Comparison of ENCODE assay signal across 26 cellular contexts in genomic region chr2:134292514-134292913, GRCh38. TPM values are rescaled to one million over a fixed set of nuclear protein-coding genes. Genes with fewer than 3 reads are reported as not detected.
DNase-seq lines count a peak whose midpoint lies in the region; ATAC-seq and TF ChIP-seq lines count a peak whose summit lies in the region.
"Had no signal": no experiment of that assay in that cellular context is flagged by ENCODE, and none has a peak within 500 bp of the region (broad histone marks: within the 10 kb centered on the region; RNA-seq: fewer than 3 reads in every experiment).

No MANE protein-coding gene starts in this region.

- H3K27me3 Mint-ChIP-seq in activated naive CD4-positive, alpha-beta T cell treated with anti-CD3 and anti-CD28 coated beads, Interleukin-2, amount 50 U/mL, for 24 hours = no peaks in the 10 kb centered on the region
- no peaks in the 10 kb centered on the region for H3K27me3 Mint-ChIP-seq in activated naive CD4-positive, alpha-beta T cell treated with anti-CD3 and anti-CD28 coated beads, Interleukin-2, amount 10 ng/mL, durations not matched to agents 7 days and 5 days
- no peaks in the 10 kb centered on the region for H3K27me3 Mint-ChIP-seq in activated naive CD8-positive, alpha-beta T cell treated with anti-CD3 and anti-CD28 coated beads, Interleukin-2, amount 10 ng/mL, durations not matched to agents 7 days and 5 days
- no peaks in the 10 kb centered on the region for H3K27me3 Mint-ChIP-seq in activated CD4-positive, alpha-beta T cell treated with anti-CD3 and anti-CD28 coated beads, Interleukin-2, amount 10 ng/mL, durations not matched to agents 7 days and 5 days

- peaks cover 5% of the 10 kb centered on the region for H3K36me3 Mint-ChIP-seq in activated naive CD4-positive, alpha-beta T cell treated with anti-CD3 and anti-CD28 coated beads, Interleukin-2, amount 50 U/mL, for 24 hours
- peaks cover 9% of the 10 kb centered on the region for H3K36me3 Mint-ChIP-seq in activated naive CD4-positive, alpha-beta T cell treated with anti-CD3 and anti-CD28 coated beads, Interleukin-2, amount 10 ng/mL, durations not matched to agents 7 days and 5 days
- H3K36me3 Mint-ChIP-seq in activated naive CD8-positive, alpha-beta T cell treated with anti-CD3 and anti-CD28 coated beads, Interleukin-2, amount 10 ng/mL, durations not matched to agents 7 days and 5 days = peaks cover 23% of the 10 kb centered on the region
- H3K36me3 Mint-ChIP-seq in activated CD4-positive, alpha-beta T cell treated with anti-CD3 and anti-CD28 coated beads, Interleukin-2, amount 10 ng/mL, durations not matched to agents 7 days and 5 days (ENCODE audit: low read depth) = peaks cover 30% of the 10 kb centered on the region

- WGBS in spleen, 5 donors = 76 to 91% (median 88%) methylated on average over 3 of the region's 3 CpGs

- POLR2A ChIA-PET in activated naive CD8-positive, alpha-beta T cell treated with anti-CD3 and anti-CD28 coated beads, Interleukin-2, amount 10 ng/mL, durations not matched to agents 7 days and 5 days (lab: Charles Lee) = interaction anchor here (1.3 kb wide), 1 partner anchor 29 kb away, joined by 3 read pairs; no protein-coding TSS in a partner anchor
- POLR2A ChIA-PET in activated CD4-positive, alpha-beta T cell treated with anti-CD3 and anti-CD28 coated beads, Interleukin-2, amount 10 ng/mL, durations not matched to agents 7 days and 5 days (lab: Charles Lee) = no interaction called here

- TF ChIP-seq CTCF in DOHH2 (IDR thresholded peaks at IDR 0.05; ENCODE audit: low read depth, low read length, poor library complexity, severe bottlenecking) (no peak), spleen (IDR thresholded peaks at IDR 0.05 in 8 of 11, conservative IDR thresholded peaks at IDR 0.05 in 3 of 11) (no peak)

- H3K79me2 ChIP-seq in DOHH2 (ENCODE audit: control insufficient read depth, low read length) = peaks cover 87% of the 10 kb centered on the region

- H3F3A ChIP-seq in DOHH2 (ENCODE audit: control insufficient read depth, insufficient read depth) = peaks cover 15% of the 10 kb centered on the region

- peaks cover 100% of the 10 kb centered on the region for H3K4me1 ChIP-seq in DOHH2 (ENCODE audit: control insufficient read depth, low read length)
- H3K4me1 ChIP-seq in spleen = peaks cover 41 to 100% (median 92%) of the 10 kb centered on the region in 6 donors
- H3K4me1 ChIP-seq: A549, BE2C had no signal

- H3K36me3 ChIP-seq in DOHH2 (ENCODE audit: control insufficient read depth, low read length) (peaks cover 17% of the 10 kb centered on the region), spleen (no peaks in the 10 kb centered on the region)
- H3K36me3 ChIP-seq: BE2C, cardiac muscle cell, colonic mucosa, lower lobe of right lung, pancreas, stomach had no signal

- H3K9me3 ChIP-seq in DOHH2 (ENCODE audit: control insufficient read depth, insufficient read depth, low read length) = no peaks in the 10 kb centered on the region
- no peaks in the 10 kb centered on the region for H3K9me3 ChIP-seq in spleen
- H3K9me3 ChIP-seq: A549, BE2C, colonic mucosa, lower lobe of right lung, pancreas, stomach had no signal

- CTCF ChIA-PET in activated naive CD4-positive, alpha-beta T cell treated with anti-CD3 and anti-CD28 coated beads, Interleukin-2, amount 10 ng/mL, durations not matched to agents 7 days and 5 days (lab: Charles Lee) = no interaction called here
- CTCF ChIA-PET in activated CD4-positive, alpha-beta T cell treated with anti-CD3 and anti-CD28 coated beads, Interleukin-2, amount 10 ng/mL, durations not matched to agents 7 days and 5 days (lab: Charles Lee) = interaction anchor here (1.3 kb wide), 1 partner anchor 47 kb away, joined by 3 read pairs; no protein-coding TSS in a partner anchor

- TF ChIP-seq POLR2A in spleen (IDR thresholded peaks at IDR 0.05) = no peak

- no peaks in the 10 kb centered on the region for H3K9me3 Mint-ChIP-seq in activated naive CD4-positive, alpha-beta T cell treated with anti-CD3 and anti-CD28 coated beads, Interleukin-2, amount 50 U/mL, for 24 hours
- H3K9me3 Mint-ChIP-seq in activated naive CD4-positive, alpha-beta T cell treated with anti-CD3 and anti-CD28 coated beads, Interleukin-2, amount 10 ng/mL, durations not matched to agents 7 days and 5 days = no peaks in the 10 kb centered on the region
- H3K9me3 Mint-ChIP-seq in activated naive CD8-positive, alpha-beta T cell treated with anti-CD3 and anti-CD28 coated beads, Interleukin-2, amount 10 ng/mL, durations not matched to agents 7 days and 5 days = no peaks in the 10 kb centered on the region
- H3K9me3 Mint-ChIP-seq in activated CD4-positive, alpha-beta T cell treated with anti-CD3 and anti-CD28 coated beads, Interleukin-2, amount 10 ng/mL, durations not matched to agents 7 days and 5 days = no peaks in the 10 kb centered on the region
- H3K9me3 Mint-ChIP-seq: activated T-helper 2 cell treated with anti-CD3 and anti-CD28 coated beads, Interferon-gamma antibody, Interleukin-2, Interleukin-4, amounts not matched to agents 10 μg/mL and 5 μg/mL and 100 μg/mL, durations not matched to agents 14 hours and 24 hours and 36 hours; neural crest cell had no signal

- H3K27me3 ChIP-seq in DOHH2 (ENCODE audit: control insufficient read depth, low read length) = no peaks in the 10 kb centered on the region
- no peaks in the 10 kb centered on the region for H3K27me3 ChIP-seq in spleen (replicated peaks in 1 of 7)
- H3K27me3 ChIP-seq: BE2C, cardiac muscle cell, colonic mucosa, pancreas, stomach had no signal

- intact Hi-C loops in spleen (cut with DNase I; ENCODE audit: low total_unique reads) (no loop called here), Right ventricle myocardium superior (cut with DNase I) (no loop called here)

- peak overlapping the region; percentile 0 for H3K4me3 Mint-ChIP-seq in activated naive CD4-positive, alpha-beta T cell treated with anti-CD3 and anti-CD28 coated beads, Interleukin-2, amount 50 U/mL, for 24 hours
- H3K4me3 Mint-ChIP-seq in activated naive CD4-positive, alpha-beta T cell treated with anti-CD3 and anti-CD28 coated beads, Interleukin-2, amount 10 ng/mL, durations not matched to agents 7 days and 5 days = no peak overlapping the region
- H3K4me3 Mint-ChIP-seq in activated naive CD8-positive, alpha-beta T cell treated with anti-CD3 and anti-CD28 coated beads, Interleukin-2, amount 10 ng/mL, durations not matched to agents 7 days and 5 days = no peak overlapping the region
- H3K4me3 Mint-ChIP-seq in activated CD4-positive, alpha-beta T cell treated with anti-CD3 and anti-CD28 coated beads, Interleukin-2, amount 10 ng/mL, durations not matched to agents 7 days and 5 days = no peak overlapping the region
- H3K4me3 Mint-ChIP-seq: neural crest cell had no signal

- DNase-seq in activated naive CD4-positive, alpha-beta T cell treated with anti-CD3 and anti-CD28 coated beads, Interleukin-2, amount 10 ng/mL, durations not matched to agents 7 days and 5 days = no peak
- no peak for DNase-seq in activated naive CD8-positive, alpha-beta T cell treated with anti-CD3 and anti-CD28 coated beads, Interleukin-2, amount 10 ng/mL, durations not matched to agents 7 days and 5 days
- DNase-seq in spleen (no peak), D341Med (ENCODE audit: low spot score) (no peak), Right ventricle myocardium superior (no peak)
- no peak for DNase-seq in activated CD4-positive, alpha-beta T cell treated with anti-CD3 and anti-CD28 coated beads, Interleukin-2, amount 10 ng/mL, durations not matched to agents 7 days and 5 days
- DNase-seq: activated CD4-positive, alpha-beta T cell treated with anti-CD3 and anti-CD28 coated beads, Interleukin-2, amount 50 U/mL, for 48 hours; activated CD8-positive, alpha-beta memory T cell treated with anti-CD3 and anti-CD28 coated beads, Interleukin-2, amount 50 U/mL, for 48 hours; BE2C; colonic mucosa; effector CD8-positive, alpha-beta T cell; hippocampal formation; lower lobe of right lung; NCI-H1048; NCI-H1694; NCI-H446; pancreas; retina; stomach had no signal

- H3K4me2 ChIP-seq in DOHH2 (ENCODE audit: low read length) = peak overlapping the region; percentile 10; the same call in 1 of the 2 replicates
- H3K4me2 ChIP-seq: A549 had no signal

- no peak for ATAC-seq in activated naive CD8-positive, alpha-beta T cell treated with anti-CD3 and anti-CD28 coated beads, Interleukin-2, amount 10 ng/mL, durations not matched to agents 7 days and 5 days (ENCODE audit: low read depth)
- no peak for ATAC-seq in Right ventricle myocardium superior (ENCODE audit: poor library complexity)
- ATAC-seq: A549, lower lobe of right lung, pancreas had no signal

- H3K4me3 ChIP-seq in DOHH2 (ENCODE audit: low read length) = no peak overlapping the region
- H3K4me3 ChIP-seq in spleen = no peak overlapping the region
- H3K4me3 ChIP-seq: A549, cardiac muscle cell, colonic mucosa, lower lobe of right lung, pancreas, stomach had no signal

- no peak overlapping the region for H3K27ac Mint-ChIP-seq in activated naive CD4-positive, alpha-beta T cell treated with anti-CD3 and anti-CD28 coated beads, Interleukin-2, amount 50 U/mL, for 24 hours
- H3K27ac Mint-ChIP-seq in activated naive CD4-positive, alpha-beta T cell treated with anti-CD3 and anti-CD28 coated beads, Interleukin-2, amount 10 ng/mL, durations not matched to agents 7 days and 5 days = no peak overlapping the region
- H3K27ac Mint-ChIP-seq in activated naive CD8-positive, alpha-beta T cell treated with anti-CD3 and anti-CD28 coated beads, Interleukin-2, amount 10 ng/mL, durations not matched to agents 7 days and 5 days = peak overlapping the region; percentile 63
- H3K27ac Mint-ChIP-seq in activated CD4-positive, alpha-beta T cell treated with anti-CD3 and anti-CD28 coated beads, Interleukin-2, amount 10 ng/mL, durations not matched to agents 7 days and 5 days = no peak overlapping the region
- H3K27ac Mint-ChIP-seq: activated T-helper 2 cell treated with anti-CD3 and anti-CD28 coated beads, Interferon-gamma antibody, Interleukin-2, Interleukin-4, amounts not matched to agents 10 μg/mL and 5 μg/mL and 100 μg/mL, durations not matched to agents 14 hours and 24 hours and 36 hours had no signal

- no peaks in the 10 kb centered on the region for H3K9me2 ChIP-seq in DOHH2 (replicated peaks; ENCODE audit: control insufficient read depth, low read length)

- peaks cover 5% of the 10 kb centered on the region; the same call in 1 of the 2 replicates for H4K20me1 ChIP-seq in DOHH2 (ENCODE audit: control insufficient read depth, insufficient read depth, low read depth, low read length)

- peaks cover 39% of the 10 kb centered on the region for H3K4me1 Mint-ChIP-seq in activated naive CD4-positive, alpha-beta T cell treated with anti-CD3 and anti-CD28 coated beads, Interleukin-2, amount 50 U/mL, for 24 hours
- H3K4me1 Mint-ChIP-seq in activated naive CD4-positive, alpha-beta T cell treated with anti-CD3 and anti-CD28 coated beads, Interleukin-2, amount 10 ng/mL, durations not matched to agents 7 days and 5 days = peaks cover 44% of the 10 kb centered on the region
- H3K4me1 Mint-ChIP-seq in activated naive CD8-positive, alpha-beta T cell treated with anti-CD3 and anti-CD28 coated beads, Interleukin-2, amount 10 ng/mL, durations not matched to agents 7 days and 5 days = peaks cover 24% of the 10 kb centered on the region
- peaks cover 42% of the 10 kb centered on the region for H3K4me1 Mint-ChIP-seq in activated CD4-positive, alpha-beta T cell treated with anti-CD3 and anti-CD28 coated beads, Interleukin-2, amount 10 ng/mL, durations not matched to agents 7 days and 5 days
- H3K4me1 Mint-ChIP-seq: neural crest cell had no signal

- H3K27ac ChIP-seq in DOHH2 (ENCODE audit: low read depth, low read length) (no peak overlapping the region), spleen (peak overlapping the region in 7 of 8 donors; percentile 2 to 90 (median 83))
- H3K27ac ChIP-seq: A549, cardiac muscle cell, colonic mucosa, lower lobe of right lung, pancreas, RWPE1 had no signal

RNA-seq across cellular contexts. Expression of gene MGAT5, which starts 38.6 kb away (rescaled TPM):
- 10 to 100 TPM; 66.3 to 70.9 TPM for total RNA-seq in activated naive CD8-positive, alpha-beta T cell treated with anti-CD3 and anti-CD28 coated beads, Interleukin-2, amount 10 ng/mL, durations not matched to agents 7 days and 5 days
- total RNA-seq in spleen (100 to 1,000 TPM in 4 of 7 donors, 10 to 100 TPM in 3; 81.0 to 110 (median 101) TPM), Right ventricle myocardium superior (82.8 TPM)
- polyA plus RNA-seq in spleen = 10 to 100 TPM; 11.2 to 17.5 (median 14.4) TPM
- total RNA-seq in activated CD4-positive, alpha-beta T cell treated with anti-CD3 and anti-CD28 coated beads, Interleukin-2, amount 10 ng/mL, durations not matched to agents 7 days and 5 days = 10 to 100 TPM; 48.2 to 56.7 TPM
